Comparison of ENCODE assay signal across 27 cellular contexts in genomic region chr22:44780876-44781275, GRCh38. TPM values are rescaled to one million over a fixed set of nuclear protein-coding genes. Genes with fewer than 3 reads are reported as not detected.
DNase-seq lines count a peak whose midpoint lies in the region; FAIRE-seq and TF ChIP-seq lines count a peak whose summit lies in the region.
"Had no signal": no experiment of that assay in that cellular context is flagged by ENCODE, and none has a peak within 500 bp of the region (broad histone marks: within the 10 kb centered on the region; RNA-seq: fewer than 3 reads in every experiment).

No MANE protein-coding gene starts in this region.

- no peak overlapping the region for H3K14ac ChIP-seq in neuronal stem cell (ENCODE audit: low read length)

- H2BK12ac ChIP-seq in neuronal stem cell (ENCODE audit: low read length): no peak overlapping the region

- no peak overlapping the region for H3K4ac ChIP-seq in neuronal stem cell (ENCODE audit: low read length)

- peaks cover 2% of the 10 kb centered on the region for H3K36me3 ChIP-seq in bronchial epithelial cell (ENCODE audit: control insufficient read depth, insufficient read depth, low read length)
- no peaks in the 10 kb centered on the region for H3K36me3 ChIP-seq in neuronal stem cell (replicated peaks in 1 of 2; ENCODE audit: control insufficient read depth in 2 of 2, insufficient read depth in 2 of 2, low read length in 2 of 2)
- H3K36me3 ChIP-seq: BE2C, BLaER1 had no signal

- H3K9me3 ChIP-seq in neuronal stem cell (replicated peaks in 1 of 2; ENCODE audit: control insufficient read depth in 2 of 2, insufficient read depth in 1 of 2, low read depth in 1 of 2, low read length in 2 of 2): no peaks in the 10 kb centered on the region
- H3K9me3 ChIP-seq: BE2C, BLaER1 had no signal

- DNase-seq in bronchial epithelial cell (ENCODE audit: low read depth) (no peak), neuronal stem cell (ENCODE audit: low spot score) (no peak), dermis blood vessel endothelial cell (no peak), substantia nigra (lab: John Stamatoyannopoulos, UW) (no peak), SW 1271 (lab: John Stamatoyannopoulos, UW) (no peak)
- DNase-seq: 8988T; ACHN; BE2C; C1 segment of cervical spinal cord; CD4-positive, alpha-beta memory T cell; CD4-positive, CD25-positive, alpha-beta regulatory T cell; CD8-positive, alpha-beta memory T cell; COR-L47; DMS 273 treated with DMSO at 0.1 percent for 48 hours; DMS153; DMS53; DMS79; DND-41; EL; GDM1 had no signal

- TF ChIP-seq CTCF in bronchial epithelial cell (IDR thresholded peaks at IDR 0.05; ENCODE audit: insufficient read depth, low read length, severe bottlenecking): no peak

- H2BK15ac ChIP-seq in neuronal stem cell (ENCODE audit: low read length): peak overlapping the region; percentile 26

- H2BK5ac ChIP-seq in neuronal stem cell (ENCODE audit: low read length): no peak overlapping the region

- no peak overlapping the region for H2AFZ ChIP-seq in neuronal stem cell (ENCODE audit: low read length)

- H2BK120ac ChIP-seq in neuronal stem cell (ENCODE audit: low read depth, low read length): no peak overlapping the region

- H3K4me3 ChIP-seq in bronchial epithelial cell (ENCODE audit: low read depth, low read length) (no peak overlapping the region), neuronal stem cell (ENCODE audit: low read length in 2 of 2) (no peak overlapping the region)
- H3K4me3 ChIP-seq: BLaER1, GM12878 had no signal

- H3K79me1 ChIP-seq in neuronal stem cell (ENCODE audit: low read depth, low read length): no peaks in the 10 kb centered on the region

- no CpG with 5 or more reads among the region's 13 CpGs for WGBS in neuronal stem cell (ENCODE audit: extremely low coverage in 2 of 2, insufficient read length in 2 of 2, insufficient replicate concordance in 1 of 2), 2 donors

- H3K23ac ChIP-seq in neuronal stem cell (ENCODE audit: low read depth, low read length, poor library complexity): no peak overlapping the region

- no peak overlapping the region for H3K4me2 ChIP-seq in neuronal stem cell (ENCODE audit: insufficient read depth, low read length, poor library complexity, severe bottlenecking)
- H3K4me2 ChIP-seq: BLaER1 had no signal

- H4K91ac ChIP-seq in neuronal stem cell (ENCODE audit: low read depth, low read length, poor library complexity): no peak overlapping the region

- no peak overlapping the region for H3K9ac ChIP-seq in neuronal stem cell (ENCODE audit: low read depth, low read length, poor library complexity)
- H3K9ac ChIP-seq: BLaER1 had no signal

- H3K18ac ChIP-seq in neuronal stem cell (ENCODE audit: low read length): no peak overlapping the region

- H3K4me1 ChIP-seq in neuronal stem cell (ENCODE audit: control insufficient read depth in 2 of 2, insufficient read depth in 1 of 2, low read depth in 1 of 2, low read length in 2 of 2): no peaks in the 10 kb centered on the region
- H3K4me1 ChIP-seq: BE2C, BLaER1 had no signal

- H4K8ac ChIP-seq in neuronal stem cell (ENCODE audit: low read depth, low read length): no peak overlapping the region

- H3K27ac ChIP-seq in neuronal stem cell (replicated peaks; ENCODE audit: low read length) (no peak overlapping the region), substantia nigra (ENCODE audit: low read depth, low read length, poor library complexity, severe bottlenecking) (no peak overlapping the region)
- H3K27ac ChIP-seq: BLaER1 had no signal

- H2AK5ac ChIP-seq in neuronal stem cell (ENCODE audit: low read depth, low read length): no peak overlapping the region

- FAIRE-seq in bronchial epithelial cell (lab: Jason Lieb, UNC): peak; percentile 52
- FAIRE-seq: A204.1, GM12878, GM12892, GM18507 had no signal

- H3K27me3 ChIP-seq in bronchial epithelial cell (ENCODE audit: control insufficient read depth, insufficient read depth, low read length) (no peaks in the 10 kb centered on the region), neuronal stem cell (ENCODE audit: control insufficient read depth in 3 of 3, insufficient read depth in 3 of 3, low read depth in 1 of 3, low read length in 3 of 3) (no peaks in the 10 kb centered on the region)
- H3K27me3 ChIP-seq: BE2C, BLaER1 had no signal

RNA-seq across cellular contexts. Expression of gene ARHGAP8, which starts 28.5 kb away (rescaled TPM):
- total RNA-seq in bronchial epithelial cell (15.0 and 18.2 TPM in 2 replicates), dermis blood vessel endothelial cell (0.09 TPM in 1 of 2 replicates, not detected in the other)
- 4.1 TPM for polyA plus RNA-seq in neuronal stem cell (2013, experiment 1 of 2)
- 4.2 TPM for polyA plus RNA-seq in neuronal stem cell (2013, experiment 2 of 2)
- total RNA-seq: A673, GM12878 had no signal
- polyA plus RNA-seq: CD14-positive monocyte; CD4-positive, alpha-beta memory T cell; CD8-positive, alpha-beta memory T cell had no signal

Comparison
In these comparisons a context has a peak if more than half of its experiments do, and no peak if none do; other contexts are left out.
1. RNA of gene ARHGAP8, which starts 28.5 kb away (total RNA-seq): 15.0 to 18.2 TPM in bronchial epithelial cell; 0.09 TPM in dermis blood vessel endothelial cell; every median in the first group is over 10 times any median in the second.